Comparison of ENCODE assay signal across 8 cellular contexts in genomic region chr17:63827002-63827800, GRCh38. TPM values are rescaled to one million over a fixed set of nuclear protein-coding genes. Genes with fewer than 3 reads are reported as not detected.
DNase-seq lines count a peak whose midpoint lies in the region; ATAC-seq and TF ChIP-seq lines count a peak whose summit lies in the region.

Gene FTSJ3 (minus strand): TSS chr17:63827663. CDS start chr17:63826902, 761 bp downstream.
Gene PSMC5 (plus strand): TSS chr17:63827431. CDS start chr17:63827491, 60 bp downstream.

- no peaks in the 10 kb centered on the region for H3K27me3 Mint-ChIP-seq in effector memory CD8-positive, alpha-beta T cell
- no peaks in the 10 kb centered on the region for H3K27me3 Mint-ChIP-seq in memory B cell

- peak; percentile 47 for TF ChIP-seq CTCF in GM20000 (IDR thresholded peaks at IDR 0.05; ENCODE audit: extremely low read depth, missing control alignments)

- H3K9me3 Mint-ChIP-seq in effector memory CD8-positive, alpha-beta T cell = no peaks in the 10 kb centered on the region
- no peaks in the 10 kb centered on the region for H3K9me3 Mint-ChIP-seq in memory B cell

- peak within 1 kb of the TSS; percentile 93 to 96 for H3K27ac Mint-ChIP-seq in effector memory CD8-positive, alpha-beta T cell
- H3K27ac Mint-ChIP-seq in memory B cell = peak within 1 kb of the TSS; percentile 99

- H3K4me1 Mint-ChIP-seq in effector memory CD8-positive, alpha-beta T cell (ENCODE audit: low read depth in 2 of 2) = peaks cover 53 to 59% of the 10 kb centered on the region in 2 donors
- peaks cover 31% of the 10 kb centered on the region for H3K4me1 Mint-ChIP-seq in memory B cell

- POLR2A ChIA-PET in activated CD8-positive, alpha-beta memory T cell treated with anti-CD3 and anti-CD28 coated beads for 36 hours (lab: Charles Lee) = interaction anchor here (0.6 to 3.5 kb wide), 5 partner anchors 13 to 127 kb away, joined by 3 to 18 read pairs (median 3); partner anchors contain the start of genes CCDC47, DDX42 and LIMD2

- ATAC-seq in effector memory CD8-positive, alpha-beta T cell (replicated peaks) = peak; percentile 93
- peak; percentile 94 for ATAC-seq in memory B cell (ENCODE audit: low read depth)

- DNase-seq in COR-L47 (lab: John Stamatoyannopoulos, UW) (peak; percentile 93), GM20000 (ENCODE audit: low spot score) (peak; percentile 90), HT-29 (ENCODE audit: low spot score) (peak; percentile 96), memory B cell (ENCODE audit: low spot score in 2 of 2) (peak; percentile 85 to 93)
- peak; percentile 93 for DNase-seq in NK-92 treated with Interleukin-12 subunit alpha and Interleukin-12 subunit beta, amount 100 ng/mL, for 24 hours (lab: John Stamatoyannopoulos, UW)
- DNase-seq in effector memory CD8-positive, alpha-beta T cell = peak; percentile 89 to 95 (median 91)
- DNase-seq in stimulated activated CD8-positive, alpha-beta memory T cell treated with anti-CD3 and anti-CD28 coated beads, Interleukin-12 subunit alpha, Interleukin-12 subunit beta, amount 100 ng/mL, for 24 hours (ENCODE audit: extremely low read depth) = peak; percentile 89

- H3K36me3 Mint-ChIP-seq in effector memory CD8-positive, alpha-beta T cell (ENCODE audit: insufficient read depth) = peaks cover 80% of the 10 kb centered on the region
- peaks cover 28% of the 10 kb centered on the region for H3K36me3 Mint-ChIP-seq in memory B cell

- peak within 1 kb of the TSS; percentile 92 to 95 for H3K4me3 Mint-ChIP-seq in effector memory CD8-positive, alpha-beta T cell
- peak within 1 kb of the TSS; percentile 93 for H3K4me3 Mint-ChIP-seq in memory B cell

- CTCF ChIA-PET in activated CD8-positive, alpha-beta memory T cell treated with anti-CD3 and anti-CD28 coated beads for 36 hours (lab: Charles Lee) = interaction anchor here (1.5 kb wide), 1 partner anchor 13 kb away, joined by 4 read pairs; no protein-coding TSS in a partner anchor

RNA-seq across cellular contexts. Expression of gene FTSJ3, which starts in this region (rescaled TPM):
- 35.7 and 41.7 TPM in 2 replicates for total RNA-seq in HT-29 (2014; rRNA removed; shearing (Covaris generic))
- 10 to 100 TPM; 95.2 to 96.8 TPM for total RNA-seq in activated CD8-positive, alpha-beta memory T cell treated with anti-CD3 and anti-CD28 coated beads for 36 hours

RNA-seq across cellular contexts. Expression of gene PSMC5, which starts in this region (rescaled TPM):
- 56.3 and 65.3 TPM in 2 replicates for total RNA-seq in HT-29 (2014; rRNA removed; shearing (Covaris generic))
- total RNA-seq in activated CD8-positive, alpha-beta memory T cell treated with anti-CD3 and anti-CD28 coated beads for 36 hours = 100 to 1,000 TPM; 192 to 199 TPM

Comparison
In these comparisons a context has a peak if more than half of its experiments do, and no peak if none do; other contexts are left out.
1. Peak in every context shown above with its lines: DNase-seq and ATAC-seq.